In genomic region chr12:124039276-124039675, GRCh38 we compare ENCODE assay signal across 11 cellular contexts.
DNase-seq lines count a peak whose midpoint lies in the region; ATAC-seq and TF ChIP-seq lines count a peak whose summit lies in the region.
"Had no signal": no experiment of that assay in that cellular context is flagged by ENCODE, and none has a peak within 500 bp of the region (broad histone marks: within the 10 kb centered on the region; RNA-seq: fewer than 3 reads in every experiment).

No MANE protein-coding gene starts in this region.

- H3F3A ChIP-seq in GM23248 (ENCODE audit: insufficient read depth): peaks cover 5% of the 10 kb centered on the region

- ATAC-seq in GM18520 (IDR thresholded peaks at IDR 0.05; ENCODE audit: unreplicated experiment): no peak

- H3K36me3 ChIP-seq in GM23248 (ENCODE audit: low read depth): no peaks in the 10 kb centered on the region
- no peaks in the 10 kb centered on the region for H3K36me3 ChIP-seq in SJCRH30
- no peaks in the 10 kb centered on the region for H3K36me3 ChIP-seq in skeletal muscle satellite cell (ENCODE audit: insufficient read depth, low read length)
- no peaks in the 10 kb centered on the region for H3K36me3 ChIP-seq in Peyer's patch
- H3K36me3 ChIP-seq: cardiac muscle cell had no signal

- H3K27ac ChIP-seq in GM23248: no peak overlapping the region
- H3K27ac ChIP-seq in SJCRH30: peak overlapping the region; percentile 18
- no peak overlapping the region for H3K27ac ChIP-seq in Peyer's patch
- H3K27ac ChIP-seq: cardiac muscle cell, VCaP had no signal

- H3K27me3 ChIP-seq in GM23248 (replicated peaks; ENCODE audit: insufficient read depth) (no peaks in the 10 kb centered on the region), SJCRH30 (no peaks in the 10 kb centered on the region), skeletal muscle satellite cell (ENCODE audit: control insufficient read depth, insufficient read depth, low read length) (no peaks in the 10 kb centered on the region), Peyer's patch (no peaks in the 10 kb centered on the region)
- H3K27me3 ChIP-seq: cardiac muscle cell had no signal

- H3K9ac ChIP-seq in GM23248: no peak overlapping the region
- no peak overlapping the region for H3K9ac ChIP-seq in skeletal muscle satellite cell (ENCODE audit: low read depth, low read length)

- no peak overlapping the region for H2AFZ ChIP-seq in GM23248

- H3K9me2 ChIP-seq in GM23248 (ENCODE audit: insufficient read depth): no peaks in the 10 kb centered on the region

- no peak for TF ChIP-seq CTCF in Peyer's patch (IDR thresholded peaks at IDR 0.05)

- DNase-seq in GM23248 (peak; percentile 72), SJCRH30 (peak; percentile 26 to 69), fibroblast of peridontal ligament (ENCODE audit: extremely low read depth) (peak; percentile 81), Peyer's patch (no peak), SKM-1 treated with dmso at 0.1 percent for 144 hours (lab: John Stamatoyannopoulos, UW; ENCODE audit: unreplicated experiment) (no peak)
- DNase-seq: activated gamma-delta T cell, NCI-H1105 had no signal

- H3K9me3 ChIP-seq in GM23248 (ENCODE audit: low read depth) (no peaks in the 10 kb centered on the region), SJCRH30 (replicated peaks) (no peaks in the 10 kb centered on the region), skeletal muscle satellite cell (replicated peaks; ENCODE audit: low read length) (no peaks in the 10 kb centered on the region), Peyer's patch (no peaks in the 10 kb centered on the region)

- H3K4me1 ChIP-seq in GM23248 (ENCODE audit: insufficient read depth) (peaks cover 8% of the 10 kb centered on the region), SJCRH30 (peaks cover 39% of the 10 kb centered on the region), skeletal muscle satellite cell (ENCODE audit: control insufficient read depth, insufficient read depth, low read length) (peaks cover 12% of the 10 kb centered on the region), Peyer's patch (no peaks in the 10 kb centered on the region)

- WGBS in GM23248 (ENCODE audit: low coverage in 1 of 2, low lambda C conversion rate in 2 of 2, missing lambda C conversion rate in 2 of 2), 2 experiments: 72 to 79% methylated on average over 3 of the region's 3 CpGs

- H4K20me1 ChIP-seq in GM23248 (ENCODE audit: insufficient read depth): no peaks in the 10 kb centered on the region

- in situ Hi-C loops in GM23248 (cut with MboI): no loop called here

- TF ChIP-seq POLR2A in Peyer's patch (IDR thresholded peaks at IDR 0.05): no peak

- H3K4me2 ChIP-seq in GM23248 (ENCODE audit: unreplicated experiment): no peak overlapping the region
- peak overlapping the region; percentile 13 for H3K4me2 ChIP-seq in skeletal muscle satellite cell (ENCODE audit: low read length)

- H3K4me3 ChIP-seq in GM23248 (no peak overlapping the region), SJCRH30 (no peak overlapping the region), skeletal muscle satellite cell (ENCODE audit: low read length) (no peak overlapping the region), Peyer's patch (no peak overlapping the region)
- H3K4me3 ChIP-seq: cardiac muscle cell had no signal

- no peaks in the 10 kb centered on the region for H3K79me2 ChIP-seq in GM23248 (ENCODE audit: insufficient read depth)

Comparison
In these comparisons a context has a peak if more than half of its experiments do, and no peak if none do; other contexts are left out.
1. DNase-seq: peak in GM23248 (single experiment), SJCRH30 (2 of 2) and fibroblast of peridontal ligament (single experiment); none in Peyer's patch (0 of 3) and SKM-1 treated with dmso at 0.1 percent for 144 hours (single experiment).